ENCODE assay signal across 32 cellular contexts in genomic region chr3:189557824-189558223, GRCh38.
DNase-seq lines count a peak whose midpoint lies in the region; ATAC-seq and TF ChIP-seq lines count a peak whose summit lies in the region.
"Had no signal": no experiment of that assay in that cellular context is flagged by ENCODE, and none has a peak within 500 bp of the region (broad histone marks: within the 10 kb centered on the region; RNA-seq: fewer than 3 reads in every experiment).

No MANE protein-coding gene starts in this region.

- DNase-seq in EL (peak; percentile 16), HT1080 (ENCODE audit: low read depth) (peak; percentile 23), RWPE2 (ENCODE audit: low spot score) (no peak), epithelial cell of esophagus (ENCODE audit: low read depth) (peak; percentile 65), NCI-H2107 treated with DMSO at 0.1 percent for 48 hours (lab: John Stamatoyannopoulos, UW; ENCODE audit: unreplicated experiment) (no peak), activated gamma-delta T cell (lab: John Stamatoyannopoulos, UW) (no peak), SHP77 treated with DMSO at 0.1 percent for 48 hours (lab: John Stamatoyannopoulos, UW) (no peak)
- DNase-seq: activated CD4-positive, alpha-beta T cell treated with anti-CD3 and anti-CD28 coated beads, Interleukin-2, amount 10 ng/mL, durations not matched to agents 24 days and 14 days; CD8-positive, alpha-beta T cell; effector CD4-positive, alpha-beta T cell; glutamatergic neuron; Karpas-422; mesenchymal stem cell; NCI-H1105; NCI-H187 treated with DMSO at 0.1 percent for 48 hours; NCI-H2227 treated with DMSO at 0.1 percent for 48 hours; NCI-H526; NK-92 treated with Interleukin-12 subunit alpha and Interleukin-12 subunit beta, amount 100 ng/mL, for 24 hours; ovary; SJCRH30; stimulated activated naive CD4-positive, alpha-beta T cell; SW 1271; upper lobe of right lung had no signal

- peak; percentile 63; the same call in 1 of the 3 replicates for ATAC-seq in RWPE2 (ENCODE audit: low read depth)
- ATAC-seq in HG03520 (IDR thresholded peaks at IDR 0.05; ENCODE audit: unreplicated experiment), result no peak
- ATAC-seq: activated naive CD4-positive, alpha-beta T cell treated with anti-CD3 and anti-CD28 coated beads, Interleukin-2, amount 50 U/mL, for 72 hours; CD8-positive, alpha-beta T cell; HCT116; HepG2; left lobe of liver; Panc1; upper lobe of right lung; WTC11 had no signal

- H3K27ac ChIP-seq in RWPE2 (ENCODE audit: poor library complexity, severe bottlenecking), result no peak overlapping the region
- H3K27ac ChIP-seq: cardiac muscle cell, epithelial cell of prostate, ovary, SJCRH30, upper lobe of right lung had no signal

- TF ChIP-seq CTCF in RWPE2 (IDR thresholded peaks at IDR 0.05; ENCODE audit: poor library complexity, severe bottlenecking), result no peak
- no peak for TF ChIP-seq CTCF in epithelial cell of esophagus (IDR thresholded peaks at IDR 0.05; ENCODE audit: insufficient read depth, low read depth, low read length, missing control alignments)

- H3K4me3 ChIP-seq in RWPE2 (ENCODE audit: severe bottlenecking) (no peak overlapping the region), epithelial cell of esophagus (ENCODE audit: low read length) (no peak overlapping the region)
- H3K4me3 ChIP-seq: cardiac muscle cell, ovary, SJCRH30, upper lobe of right lung had no signal

- H3K9me3 ChIP-seq in RWPE2 (ENCODE audit: severe bottlenecking), result no peaks in the 10 kb centered on the region
- H3K9me3 ChIP-seq: ovary, SJCRH30, upper lobe of right lung had no signal

- H3K4me1 ChIP-seq in RWPE2 (ENCODE audit: insufficient read depth, poor library complexity, severe bottlenecking), result peaks cover 1% of the 10 kb centered on the region
- H3K4me1 ChIP-seq: SJCRH30, upper lobe of right lung had no signal

- H3K27me3 ChIP-seq in RWPE2 (ENCODE audit: insufficient read depth, poor library complexity, severe bottlenecking), result no peaks in the 10 kb centered on the region
- H3K27me3 ChIP-seq: cardiac muscle cell, ovary, SJCRH30, upper lobe of right lung had no signal

- H3K36me3 ChIP-seq in RWPE2 (ENCODE audit: low read depth), result no peaks in the 10 kb centered on the region
- H3K36me3 ChIP-seq: cardiac muscle cell, ovary, SJCRH30, upper lobe of right lung had no signal

Comparison
In these comparisons a context has a peak if more than half of its experiments do, and no peak if none do; other contexts are left out.
1. DNase-seq: peak in EL (single experiment), HT1080 (single experiment) and epithelial cell of esophagus (single experiment); none in RWPE2 (single experiment), NCI-H2107 treated with DMSO at 0.1 percent for 48 hours (single experiment), activated gamma-delta T cell (single experiment) and SHP77 treated with DMSO at 0.1 percent for 48 hours (single experiment).